Comparison of ENCODE assay signal across 9 cellular contexts in the genomic region with DNA sequence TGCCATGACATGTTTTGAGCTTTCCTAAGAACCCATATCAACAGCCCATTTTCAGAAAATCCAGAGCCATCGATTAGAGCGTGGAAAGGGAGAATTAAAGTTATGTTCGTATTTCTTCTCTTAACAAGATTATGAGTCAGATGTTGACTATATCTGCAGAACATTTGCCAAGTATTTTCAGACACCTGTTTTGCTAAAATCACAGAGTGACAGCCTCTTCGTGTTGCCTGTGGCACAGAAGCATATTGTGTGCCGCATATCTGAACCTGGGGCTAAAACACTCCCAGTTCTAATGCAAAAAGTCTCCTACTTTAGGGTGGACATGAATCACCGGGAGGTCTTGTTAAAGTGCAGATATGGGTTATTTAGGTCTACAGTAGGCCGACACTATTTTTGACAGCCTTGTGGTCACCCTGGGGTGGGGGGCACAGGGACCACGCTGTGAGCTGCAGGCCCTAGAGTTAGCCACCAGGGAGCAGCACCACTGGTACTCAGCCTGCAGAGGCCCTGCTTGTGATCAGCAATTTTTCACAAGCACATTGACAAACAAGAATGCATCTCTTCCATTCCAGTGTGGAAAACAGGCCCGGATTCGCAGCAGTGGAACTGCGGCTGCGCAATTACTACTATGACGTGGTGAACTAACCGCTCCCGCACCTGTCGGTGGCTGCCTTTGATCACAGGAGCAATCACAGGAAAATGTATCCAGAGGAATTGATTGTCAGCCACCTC.
DNase-seq lines count a peak whose midpoint lies in the region; ATAC-seq and TF ChIP-seq lines count a peak whose summit lies in the region.
"Had no signal": no experiment of that assay in that cellular context is flagged by ENCODE, and none has a peak within 500 bp of the region (broad histone marks: within the 10 kb centered on the region; RNA-seq: fewer than 3 reads in every experiment).

No MANE protein-coding gene starts in this region.

- in situ Hi-C loops in KBM-7 (cut with MboI; ENCODE audit: low pct_unique_long_range_greater_than_20kb, low sequenced_read_pairs), result no loop called here

- peaks cover 14% of the 10 kb centered on the region for H3K4me1 ChIP-seq in neural progenitor cell

- CTCF ChIA-PET in activated CD4-positive, alpha-beta memory T cell treated with anti-CD3 and anti-CD28 coated beads for 36 hours (lab: Charles Lee), result interaction anchor here (0.8 to 2.3 kb wide), 2 partner anchors 20 to 846 kb away, joined by 3 to 10 read pairs; no protein-coding TSS in a partner anchor

- no peaks in the 10 kb centered on the region for H3K9me3 ChIP-seq in neural progenitor cell (ENCODE audit: low read depth)

- ATAC-seq in GM21526 (IDR thresholded peaks at IDR 0.05; ENCODE audit: low FRiP score, unreplicated experiment) (no peak), GM18870 (IDR thresholded peaks at IDR 0.05; ENCODE audit: unreplicated experiment) (no peak)
- ATAC-seq: activated naive CD8-positive, alpha-beta T cell treated with anti-CD3 and anti-CD28 coated beads, Interleukin-2, amount 50 U/mL, for 24 hours had no signal

- DNase-seq in ELR (ENCODE audit: low read depth) (peak; percentile 28), KBM-7 (peak; percentile 21), cardiac fibroblast (ENCODE audit: low read depth in 2 of 2) (peak in 1 of 2 donors; percentile 18), neural progenitor cell (ENCODE audit: low spot score) (peak; percentile 45), superior temporal gyrus (ENCODE audit: extremely low spot score) (no peak)
- no peak for DNase-seq in activated CD4-positive, alpha-beta memory T cell treated with anti-CD3 and anti-CD28 coated beads for 36 hours
- DNase-seq: activated naive CD8-positive, alpha-beta T cell treated with anti-CD3 and anti-CD28 coated beads, Interleukin-2, amount 50 U/mL, for 24 hours had no signal

- H3K36me3 Mint-ChIP-seq in neural progenitor cell, result no peaks in the 10 kb centered on the region
- no peaks in the 10 kb centered on the region for H3K36me3 Mint-ChIP-seq in activated CD4-positive, alpha-beta memory T cell treated with anti-CD3 and anti-CD28 coated beads for 36 hours

- H3K27ac Mint-ChIP-seq in neural progenitor cell, result no peak overlapping the region
- no peak overlapping the region for H3K27ac Mint-ChIP-seq in activated CD4-positive, alpha-beta memory T cell treated with anti-CD3 and anti-CD28 coated beads for 36 hours
- H3K27ac Mint-ChIP-seq: activated naive CD8-positive, alpha-beta T cell treated with anti-CD3 and anti-CD28 coated beads, Interleukin-2, amount 50 U/mL, for 24 hours had no signal

- H3K27me3 ChIP-seq in neural progenitor cell, result no peaks in the 10 kb centered on the region

- peaks cover 25% of the 10 kb centered on the region for H3K4me1 Mint-ChIP-seq in neural progenitor cell
- H3K4me1 Mint-ChIP-seq in activated CD4-positive, alpha-beta memory T cell treated with anti-CD3 and anti-CD28 coated beads for 36 hours (ENCODE audit: low read depth), result no peaks in the 10 kb centered on the region
- H3K4me1 Mint-ChIP-seq: activated naive CD8-positive, alpha-beta T cell treated with anti-CD3 and anti-CD28 coated beads, Interleukin-2, amount 50 U/mL, for 24 hours had no signal

- peak overlapping the region; percentile 47 for H3K4me2 ChIP-seq in neural progenitor cell

- no peak overlapping the region for H3K4me3 ChIP-seq in cardiac fibroblast (replicated peaks in 1 of 2; ENCODE audit: low read depth in 2 of 2, low read length in 2 of 2)
- no peak overlapping the region for H3K4me3 ChIP-seq in neural progenitor cell

- no peak overlapping the region for H3K27ac ChIP-seq in neural progenitor cell

- TF ChIP-seq CTCF in cardiac fibroblast (IDR thresholded peaks at IDR 0.05; ENCODE audit: low read depth, low read length) (peak; percentile 57), neural progenitor cell (IDR thresholded peaks at IDR 0.05) (peak; percentile 70)

- no peaks in the 10 kb centered on the region for H4K20me1 ChIP-seq in neural progenitor cell (ENCODE audit: low read depth)

- H2AFZ ChIP-seq in neural progenitor cell (replicated peaks), result peak overlapping the region; percentile 71

- POLR2A ChIA-PET in activated CD4-positive, alpha-beta memory T cell treated with anti-CD3 and anti-CD28 coated beads for 36 hours (lab: Charles Lee), result no interaction called here

- H3K27me3 Mint-ChIP-seq in neural progenitor cell (ENCODE audit: insufficient read depth, low read depth), result peaks cover 2% of the 10 kb centered on the region
- H3K27me3 Mint-ChIP-seq in activated CD4-positive, alpha-beta memory T cell treated with anti-CD3 and anti-CD28 coated beads for 36 hours, result peaks cover 4% of the 10 kb centered on the region
- H3K27me3 Mint-ChIP-seq: activated naive CD8-positive, alpha-beta T cell treated with anti-CD3 and anti-CD28 coated beads, Interleukin-2, amount 50 U/mL, for 24 hours had no signal

- no peaks in the 10 kb centered on the region for H3K36me3 ChIP-seq in neural progenitor cell

- no peaks in the 10 kb centered on the region for H3K9me3 Mint-ChIP-seq in neural progenitor cell
- no peaks in the 10 kb centered on the region for H3K9me3 Mint-ChIP-seq in activated CD4-positive, alpha-beta memory T cell treated with anti-CD3 and anti-CD28 coated beads for 36 hours
- H3K9me3 Mint-ChIP-seq: activated naive CD8-positive, alpha-beta T cell treated with anti-CD3 and anti-CD28 coated beads, Interleukin-2, amount 50 U/mL, for 24 hours had no signal

- H3K9ac ChIP-seq in neural progenitor cell, result no peak overlapping the region

- H3K79me2 ChIP-seq in neural progenitor cell (ENCODE audit: low read depth), result no peaks in the 10 kb centered on the region

- H3F3A ChIP-seq in neural progenitor cell (ENCODE audit: low read depth), result peaks cover 15% of the 10 kb centered on the region

- H3K4me3 Mint-ChIP-seq in neural progenitor cell, result peak overlapping the region; percentile 15
- H3K4me3 Mint-ChIP-seq in activated CD4-positive, alpha-beta memory T cell treated with anti-CD3 and anti-CD28 coated beads for 36 hours, result no peak overlapping the region
- H3K4me3 Mint-ChIP-seq: activated naive CD8-positive, alpha-beta T cell treated with anti-CD3 and anti-CD28 coated beads, Interleukin-2, amount 50 U/mL, for 24 hours had no signal

- intact Hi-C loops in activated CD4-positive, alpha-beta memory T cell treated with anti-CD3 and anti-CD28 coated beads for 36 hours (cut with micrococcal nuclease), result no loop called here

Comparison
In these comparisons a context has a peak if more than half of its experiments do, and no peak if none do; other contexts are left out.
1. DNase-seq: peak in ELR (single experiment), KBM-7 (single experiment) and neural progenitor cell (single experiment); none in superior temporal gyrus (single experiment) and activated CD4-positive, alpha-beta memory T cell treated with anti-CD3 and anti-CD28 coated beads for 36 hours (single experiment).